Comparison of ENCODE assay signal across 22 cellular contexts in the genomic region with DNA sequence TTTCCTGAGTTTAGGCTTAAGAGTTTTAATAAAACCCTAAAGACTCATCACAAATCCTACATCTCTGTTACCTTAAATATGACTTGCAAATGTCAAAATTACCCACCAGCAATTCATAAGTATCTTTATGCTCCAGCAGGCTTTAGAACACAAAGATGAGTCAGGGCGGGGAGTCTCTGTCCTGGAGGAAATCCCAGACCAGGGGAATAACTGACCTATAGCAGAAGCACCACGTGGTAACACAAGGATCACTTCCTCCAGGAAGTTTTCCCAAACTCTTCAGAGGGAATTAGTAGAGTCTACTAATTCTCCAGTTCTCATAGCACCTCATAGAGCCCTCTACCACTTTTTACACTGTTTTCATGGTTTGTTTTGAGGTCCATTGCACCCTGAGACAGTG.
A peak's percentile ranks its signal among the peaks of the same experiment; 100 is the strongest.
DNase-seq lines count a peak whose midpoint lies in the region; ATAC-seq, FAIRE-seq and TF ChIP-seq lines count a peak whose summit lies in the region.
"Had no signal": no experiment of that assay in that cellular context is flagged by ENCODE, and none has a peak within 500 bp of the region (broad histone marks: within the 10 kb centered on the region; RNA-seq: fewer than 3 reads in every experiment).

No MANE protein-coding gene starts in this region.

- ATAC-seq in omental fat pad (ENCODE audit: low FRiP score), result no peak
- no peak for ATAC-seq in GM21528 (IDR thresholded peaks at IDR 0.05; ENCODE audit: low FRiP score, unreplicated experiment)
- ATAC-seq: activated naive CD4-positive, alpha-beta T cell treated with anti-CD3 and anti-CD28 coated beads, Interleukin-2, amount 50 U/mL, for 72 hours; activated T-cell treated with anti-CD3 and anti-CD28 coated beads, Interleukin-2, amount 50 U/mL, for 72 hours had no signal

- no peaks in the 10 kb centered on the region for H4K20me1 ChIP-seq in astrocyte (ENCODE audit: insufficient read depth, low read length)

- 54% methylated on average over 2 of the region's 2 CpGs for WGBS in mesenchymal stem cell

- TF ChIP-seq POLR2A in uterus (IDR thresholded peaks at IDR 0.05), result no peak

- H2BK15ac ChIP-seq in mesenchymal stem cell (ENCODE audit: low read depth, poor library complexity, severe bottlenecking), result no peak overlapping the region

- H3K79me2 ChIP-seq in astrocyte (ENCODE audit: insufficient read depth, low read length), result no peaks in the 10 kb centered on the region

- no peak overlapping the region for H2BK12ac ChIP-seq in mesenchymal stem cell (ENCODE audit: low read length in 2 of 2)

- no peaks in the 10 kb centered on the region for H3K36me3 ChIP-seq in astrocyte (ENCODE audit: insufficient read depth, low read length)
- peaks cover 17 to 41% of the 10 kb centered on the region in 2 experiments for H3K36me3 ChIP-seq in mesenchymal stem cell (ENCODE audit: control insufficient read depth in 1 of 2, insufficient read depth in 2 of 2, low read depth in 1 of 2, low read length in 2 of 2)
- no peaks in the 10 kb centered on the region for H3K36me3 ChIP-seq in uterus

- FAIRE-seq in astrocyte (lab: Jason Lieb, UNC), result no peak
- FAIRE-seq: H1, HTR-8/SVneo had no signal

- no peak overlapping the region for H3K18ac ChIP-seq in mesenchymal stem cell (ENCODE audit: low read depth in 1 of 2, low read length in 2 of 2)

- H3K27me3 ChIP-seq in astrocyte (ENCODE audit: insufficient read depth, low read length) (no peaks in the 10 kb centered on the region), mesenchymal stem cell (ENCODE audit: control insufficient read depth in 1 of 2, insufficient read depth in 1 of 2, low read length in 2 of 2) (no peaks in the 10 kb centered on the region), uterus (no peaks in the 10 kb centered on the region)

- H3K27me3 Mint-ChIP-seq in HFFc6 (ENCODE audit: insufficient read depth), result peaks cover 2% of the 10 kb centered on the region; the same call in 1 of the 2 replicates
- no peaks in the 10 kb centered on the region for H3K27me3 Mint-ChIP-seq in astrocyte (ENCODE audit: low read depth, unreplicated experiment)

- H3K14ac ChIP-seq in mesenchymal stem cell (ENCODE audit: low read length in 2 of 2), result no peak overlapping the region

- no peak overlapping the region for H2AK5ac ChIP-seq in mesenchymal stem cell (ENCODE audit: low read length, severe bottlenecking)

- no peak overlapping the region for H3K4me3 Mint-ChIP-seq in HFFc6
- H3K4me3 Mint-ChIP-seq in astrocyte (ENCODE audit: unreplicated experiment), result no peak overlapping the region
- H3K4me3 Mint-ChIP-seq: activated T-cell treated with anti-CD3 and anti-CD28 coated beads, Interleukin-2, amount 50 U/mL, for 72 hours; brain had no signal

- H2BK120ac ChIP-seq in mesenchymal stem cell (ENCODE audit: low read depth, low read length), result no peak overlapping the region

- peak; percentile 34 for DNase-seq in HFFc6
- DNase-seq in astrocyte (ENCODE audit: low read depth), result peak; percentile 58
- DNase-seq in mesenchymal stem cell, result peak; percentile 47
- no peak for DNase-seq in uterus
- DNase-seq in omental fat pad (ENCODE audit: low spot score), result no peak
- DNase-seq in DMS53 (lab: John Stamatoyannopoulos, UW), result no peak
- DNase-seq: activated CD4-positive, CD25-positive, alpha-beta regulatory T cell; activated T-cell treated with anti-CD3 and anti-CD28 coated beads, Interleukin-2, amount 50 U/mL, for 72 hours; COR-L47; foreskin melanocyte; Kasumi-1; NCI-H1105 treated with DMSO at 0.1 percent for 48 hours; NCI-H524 treated with DMSO at 0.1 percent for 48 hours; SIG-M5; stimulated activated CD4-positive, alpha-beta T cell treated with anti-CD3 and anti-CD28 coated beads, Interleukin-12 subunit alpha, Interleukin-12 subunit beta, amount 100 ng/mL, for 4 hours; stimulated activated CD8-positive, alpha-beta memory T cell treated with anti-CD3 and anti-CD28 coated beads, Interleukin-4, amount 100 ng/mL, for 48 hours had no signal

- no peak overlapping the region for H2AFZ ChIP-seq in astrocyte (ENCODE audit: low read depth, low read length)
- H2AFZ ChIP-seq in mesenchymal stem cell (ENCODE audit: low read depth, low read length), result peak overlapping the region; percentile 68

- peaks cover 17% of the 10 kb centered on the region for H3K79me1 ChIP-seq in mesenchymal stem cell (replicated peaks; ENCODE audit: low read length, poor library complexity, severe bottlenecking)

- H3K4me1 Mint-ChIP-seq in HFFc6 (ENCODE audit: low read depth) (peaks cover 66% of the 10 kb centered on the region), astrocyte (ENCODE audit: low read depth, unreplicated experiment) (peaks cover 9% of the 10 kb centered on the region)

- H3K23ac ChIP-seq in mesenchymal stem cell (ENCODE audit: low read length in 2 of 2), result no peak overlapping the region

- H3K36me3 Mint-ChIP-seq in HFFc6 (ENCODE audit: low read depth) (peaks cover 15% of the 10 kb centered on the region; the same call in 1 of the 2 replicates), astrocyte (ENCODE audit: low read depth, unreplicated experiment) (no peaks in the 10 kb centered on the region)
- H3K36me3 Mint-ChIP-seq: activated naive CD4-positive, alpha-beta T cell treated with anti-CD3 and anti-CD28 coated beads, Interleukin-2, amount 50 U/mL, for 72 hours had no signal

- intact Hi-C loops in uterus (cut with DNase I; ENCODE audit: low total_unique reads), result no loop called here

- H3K4me1 ChIP-seq in astrocyte (ENCODE audit: insufficient read depth, low read length), result peaks cover 13% of the 10 kb centered on the region
- peaks cover 2% of the 10 kb centered on the region for H3K4me1 ChIP-seq in mesenchymal stem cell (ENCODE audit: control insufficient read depth, insufficient read depth, low read depth, low read length)
- H3K4me1 ChIP-seq in uterus, result no peaks in the 10 kb centered on the region

- no peak overlapping the region for H2BK5ac ChIP-seq in mesenchymal stem cell (ENCODE audit: low read depth, low read length, poor library complexity, severe bottlenecking)

- H3K9me3 Mint-ChIP-seq in HFFc6, result no peaks in the 10 kb centered on the region
- no peaks in the 10 kb centered on the region for H3K9me3 Mint-ChIP-seq in astrocyte (ENCODE audit: unreplicated experiment)
- H3K9me3 Mint-ChIP-seq: activated naive CD4-positive, alpha-beta T cell treated with anti-CD3 and anti-CD28 coated beads, Interleukin-2, amount 50 U/mL, for 72 hours; activated T-cell treated with anti-CD3 and anti-CD28 coated beads, Interleukin-2, amount 50 U/mL, for 72 hours; brain had no signal

- TF ChIP-seq CTCF in HFFc6 (IDR thresholded peaks at IDR 0.05) (no peak), astrocyte (IDR thresholded peaks at IDR 0.05; ENCODE audit: insufficient read depth, low read depth, low read length) (no peak), uterus (IDR thresholded peaks at IDR 0.05) (no peak), omental fat pad (IDR thresholded peaks at IDR 0.05) (no peak)

- no peak overlapping the region for H3K27ac ChIP-seq in astrocyte (ENCODE audit: low read depth, low read length)
- H3K27ac ChIP-seq in mesenchymal stem cell (ENCODE audit: low read length, poor library complexity, severe bottlenecking), result no peak overlapping the region
- H3K27ac ChIP-seq in uterus, result peak overlapping the region; percentile 61 to 76
- H3K27ac ChIP-seq: coronary artery had no signal

- H3K9ac ChIP-seq in astrocyte (ENCODE audit: low read length), result no peak overlapping the region
- H3K9ac ChIP-seq in mesenchymal stem cell (ENCODE audit: low read length), result no peak overlapping the region

- H3K4ac ChIP-seq in mesenchymal stem cell (ENCODE audit: low read depth in 1 of 2, low read length in 2 of 2), result peak overlapping the region in 1 of 2 experiments; percentile 47

- H3K9me3 ChIP-seq in astrocyte (ENCODE audit: insufficient read depth, low read depth, low read length), result no peaks in the 10 kb centered on the region
- H3K9me3 ChIP-seq in mesenchymal stem cell (ENCODE audit: control insufficient read depth, low read length), result no peaks in the 10 kb centered on the region
- no peaks in the 10 kb centered on the region for H3K9me3 ChIP-seq in uterus

- H3K4me3 ChIP-seq in astrocyte (ENCODE audit: insufficient read depth, low read depth, low read length) (no peak overlapping the region), mesenchymal stem cell (ENCODE audit: insufficient read depth in 1 of 2, low read depth in 1 of 2, low read length in 2 of 2) (no peak overlapping the region), uterus (no peak overlapping the region)
- H3K4me3 ChIP-seq: coronary artery had no signal

- peak overlapping the region; percentile 7 for H3K4me2 ChIP-seq in astrocyte (ENCODE audit: low read length)
- no peak overlapping the region for H3K4me2 ChIP-seq in mesenchymal stem cell (ENCODE audit: low read length, poor library complexity, severe bottlenecking)

- no peak overlapping the region for H4K8ac ChIP-seq in mesenchymal stem cell (ENCODE audit: low read length)

- H4K91ac ChIP-seq in mesenchymal stem cell (ENCODE audit: low read length), result no peak overlapping the region

- peak overlapping the region; percentile 75 for H3K27ac Mint-ChIP-seq in HFFc6
- H3K27ac Mint-ChIP-seq in astrocyte (ENCODE audit: unreplicated experiment), result no peak overlapping the region
- H3K27ac Mint-ChIP-seq: activated naive CD4-positive, alpha-beta T cell treated with anti-CD3 and anti-CD28 coated beads, Interleukin-2, amount 50 U/mL, for 72 hours; activated T-cell treated with anti-CD3 and anti-CD28 coated beads, Interleukin-2, amount 50 U/mL, for 72 hours; brain had no signal

Comparison
In these comparisons a context has a peak if more than half of its experiments do, and no peak if none do; other contexts are left out.
1. DNase-seq: peak in HFFc6 (single experiment), astrocyte (single experiment) and mesenchymal stem cell (single experiment); none in uterus (0 of 2), omental fat pad (single experiment) and DMS53 (single experiment).
2. H3K27ac ChIP-seq: peak in uterus (2 of 2); none in astrocyte (single experiment) and mesenchymal stem cell (single experiment).